ENCODE assay signal across 8 cellular contexts in genomic region chr2:98936133-98936916, GRCh38. TPM values are rescaled to one million over a fixed set of nuclear protein-coding genes. Genes with fewer than 3 reads are reported as not detected.
DNase-seq lines count a peak whose midpoint lies in the region; ATAC-seq lines count a peak whose summit lies in the region.

A gene with protein sequence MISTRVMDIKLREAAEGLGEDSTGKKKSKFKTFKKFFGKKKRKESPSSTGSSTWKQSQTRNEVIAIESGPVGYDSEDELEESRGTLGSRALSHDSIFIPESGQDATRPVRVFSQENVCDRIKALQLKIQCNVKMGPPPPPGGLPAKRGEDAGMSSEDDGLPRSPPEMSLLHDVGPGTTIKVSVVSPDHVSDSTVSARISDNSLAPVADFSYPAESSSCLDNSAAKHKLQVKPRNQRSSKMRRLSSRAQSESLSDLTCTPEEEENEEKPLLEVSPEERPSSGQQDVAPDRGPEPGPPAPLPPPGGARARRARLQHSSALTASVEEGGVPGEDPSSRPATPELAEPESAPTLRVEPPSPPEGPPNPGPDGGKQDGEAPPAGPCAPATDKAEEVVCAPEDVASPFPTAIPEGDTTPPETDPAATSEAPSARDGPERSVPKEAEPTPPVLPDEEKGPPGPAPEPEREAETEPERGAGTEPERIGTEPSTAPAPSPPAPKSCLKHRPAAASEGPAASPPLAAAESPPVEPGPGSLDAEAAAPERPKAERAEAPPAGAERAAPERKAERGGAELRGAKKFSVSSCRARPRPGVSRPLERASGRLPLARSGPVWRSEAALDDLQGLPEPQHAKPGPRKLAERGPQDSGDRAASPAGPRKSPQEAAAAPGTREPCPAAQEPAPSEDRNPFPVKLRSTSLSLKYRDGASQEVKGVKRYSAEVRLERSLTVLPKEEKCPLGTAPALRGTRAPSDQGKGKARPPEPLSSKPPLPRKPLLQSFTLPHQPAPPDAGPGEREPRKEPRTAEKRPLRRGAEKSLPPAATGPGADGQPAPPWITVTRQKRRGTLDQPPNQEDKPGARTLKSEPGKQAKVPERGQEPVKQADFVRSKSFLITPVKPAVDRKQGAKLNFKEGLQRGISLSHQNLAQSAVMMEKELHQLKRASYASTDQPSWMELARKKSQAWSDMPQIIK (minus strand): TSS chr2:98936225. CDS start chr2:98846800, 89,425 bp downstream.

- no peaks in the 10 kb centered on the region for H3K9me3 Mint-ChIP-seq in activated T-helper 2 cell treated with anti-CD3 and anti-CD28 coated beads, Interferon-gamma antibody, Interleukin-2, Interleukin-4, amounts not matched to agents 10 μg/mL and 5 μg/mL and 100 μg/mL, durations not matched to agents 14 hours and 24 hours and 36 hours

- peak within 1 kb of the TSS; percentile 56 for H3K4me3 ChIP-seq in HUES64 (ENCODE audit: low read length)
- H3K4me3 ChIP-seq in right cardiac atrium (ENCODE audit: low read length): peak within 1 kb of the TSS; percentile 44

- H3K9me3 ChIP-seq in HUES64 (ENCODE audit: insufficient read depth, low read depth, low read length) (no peaks in the 10 kb centered on the region), right cardiac atrium (ENCODE audit: control insufficient read depth, low read length) (no peaks in the 10 kb centered on the region)

- H3K36me3 Mint-ChIP-seq in activated T-helper 2 cell treated with anti-CD3 and anti-CD28 coated beads, Interferon-gamma antibody, Interleukin-2, Interleukin-4, amounts not matched to agents 10 μg/mL and 5 μg/mL and 100 μg/mL, durations not matched to agents 14 hours and 24 hours and 36 hours (ENCODE audit: low read depth): no peaks in the 10 kb centered on the region

- DNase-seq in ACHN (peak; percentile 39), right cardiac atrium (no peak), retina (peak; percentile 60), T-helper 9 cell (no peak), activated gamma-delta T cell (lab: John Stamatoyannopoulos, UW) (no peak), amniotic stem cell (lab: John Stamatoyannopoulos, UW) (no peak)
- DNase-seq in activated T-helper 2 cell treated with anti-CD3 and anti-CD28 coated beads, Interferon-gamma antibody, Interleukin-2, Interleukin-4, amounts not matched to agents 10 μg/mL and 5 μg/mL and 100 μg/mL, durations not matched to agents 14 hours and 24 hours and 36 hours (ENCODE audit: low spot score): no peak

- H3K27me3 ChIP-seq in HUES64 (ENCODE audit: insufficient read depth, low read length) (peaks cover 72% of the 10 kb centered on the region), right cardiac atrium (ENCODE audit: control insufficient read depth, insufficient read depth) (no peaks in the 10 kb centered on the region)

- in situ Hi-C loops in ACHN (cut with HindIII; ENCODE audit: low pct_ligation_motif_present, low pct_unique_long_range_greater_than_20kb, low sequenced_read_pairs): no loop called here

- H3K27ac Mint-ChIP-seq in activated T-helper 2 cell treated with anti-CD3 and anti-CD28 coated beads, Interferon-gamma antibody, Interleukin-2, Interleukin-4, amounts not matched to agents 10 μg/mL and 5 μg/mL and 100 μg/mL, durations not matched to agents 14 hours and 24 hours and 36 hours: no peak within 1 kb of the TSS

- no peaks in the 10 kb centered on the region for H3K36me3 ChIP-seq in HUES64 (ENCODE audit: insufficient read depth, low read length)

- intact Hi-C loops in activated T-helper 2 cell treated with anti-CD3 and anti-CD28 coated beads, Interferon-gamma antibody, Interleukin-2, Interleukin-4, amounts not matched to agents 10 μg/mL and 5 μg/mL and 100 μg/mL, durations not matched to agents 14 hours and 24 hours and 36 hours (cut with micrococcal nuclease): no loop called here
- intact Hi-C loops in right cardiac atrium (cut with DNase I): no loop called here

- H3K4me3 Mint-ChIP-seq in activated T-helper 2 cell treated with anti-CD3 and anti-CD28 coated beads, Interferon-gamma antibody, Interleukin-2, Interleukin-4, amounts not matched to agents 10 μg/mL and 5 μg/mL and 100 μg/mL, durations not matched to agents 14 hours and 24 hours and 36 hours (ENCODE audit: low read depth): peak within 1 kb of the TSS; percentile 62

- H3K27me3 Mint-ChIP-seq in activated T-helper 2 cell treated with anti-CD3 and anti-CD28 coated beads, Interferon-gamma antibody, Interleukin-2, Interleukin-4, amounts not matched to agents 10 μg/mL and 5 μg/mL and 100 μg/mL, durations not matched to agents 14 hours and 24 hours and 36 hours (ENCODE audit: low read depth): peaks cover 66% of the 10 kb centered on the region

- no peaks in the 10 kb centered on the region for H3K4me1 ChIP-seq in HUES64 (ENCODE audit: insufficient read depth, low read length)
- no peaks in the 10 kb centered on the region for H3K4me1 ChIP-seq in right cardiac atrium (ENCODE audit: control insufficient read depth, insufficient read depth, low read length)

- no peak within 1 kb of the TSS; the same call in 1 of the 2 replicates for H3K9ac ChIP-seq in HUES64 (ENCODE audit: low read depth, low read length)

- peaks cover 5% of the 10 kb centered on the region for H3K4me1 Mint-ChIP-seq in activated T-helper 2 cell treated with anti-CD3 and anti-CD28 coated beads, Interferon-gamma antibody, Interleukin-2, Interleukin-4, amounts not matched to agents 10 μg/mL and 5 μg/mL and 100 μg/mL, durations not matched to agents 14 hours and 24 hours and 36 hours (ENCODE audit: low read depth)

- WGBS in HUES64: 1% methylated on average over 88 of the region's 88 CpGs
- 1% methylated on average over 88 of the region's 88 CpGs for WGBS in right cardiac atrium

- peak in 1 of 2 donors; percentile 47 for ATAC-seq in right cardiac atrium

- H3K27ac ChIP-seq in HUES64 (ENCODE audit: low read depth, low read length) (no peak within 1 kb of the TSS), right cardiac atrium (ENCODE audit: low read length) (no peak within 1 kb of the TSS)

RNA-seq across cellular contexts. Expression of the gene that starts here (rescaled TPM):
- 0.10 TPM for polyA plus RNA-seq in HUES64 (2013, experiment 1 of 2)
- polyA plus RNA-seq in HUES64 (2013, experiment 2 of 2): 0.13 TPM
- total RNA-seq in activated T-helper 2 cell treated with anti-CD3 and anti-CD28 coated beads, Interferon-gamma antibody, Interleukin-2, Interleukin-4, amounts not matched to agents 10 μg/mL and 5 μg/mL and 100 μg/mL, durations not matched to agents 14 hours and 24 hours and 36 hours: 0.37 and 0.55 TPM in 2 replicates
- total RNA-seq in right cardiac atrium: 1 to 10 TPM; 4.7 to 5.7 (median 5.1) TPM
- 2.7 TPM for polyA plus RNA-seq in right cardiac atrium

Comparison
In these comparisons a context has a peak if more than half of its experiments do, and no peak if none do; other contexts are left out.
1. DNase-seq: peak in ACHN (single experiment) and retina (single experiment); none in activated T-helper 2 cell treated with anti-CD3 and anti-CD28 coated beads, Interferon-gamma antibody, Interleukin-2, Interleukin-4, amounts not matched to agents 10 μg/mL and 5 μg/mL and 100 μg/mL, durations not matched to agents 14 hours and 24 hours and 36 hours (single experiment), right cardiac atrium (0 of 3), T-helper 9 cell (single experiment), activated gamma-delta T cell (single experiment) and amniotic stem cell (single experiment).